Comparison of ENCODE assay signal across 22 cellular contexts in genomic region chr14:99569725-99570541, GRCh38. TPM values are rescaled to one million over a fixed set of nuclear protein-coding genes. Genes with fewer than 3 reads are reported as not detected.
DNase-seq lines count a peak whose midpoint lies in the region; ATAC-seq, FAIRE-seq and TF ChIP-seq lines count a peak whose summit lies in the region.
"Had no signal": no experiment of that assay in that cellular context is flagged by ENCODE, and none has a peak within 500 bp of the region (broad histone marks: within the 10 kb centered on the region; RNA-seq: fewer than 3 reads in every experiment).

No MANE protein-coding gene starts in this region.

- H3K4me1 Mint-ChIP-seq in astrocyte (ENCODE audit: low read depth, unreplicated experiment) = peaks cover 38% of the 10 kb centered on the region
- no peaks in the 10 kb centered on the region for H3K4me1 Mint-ChIP-seq in natural killer cell treated with Interleukin-12 subunit alpha and Interleukin-12 subunit beta and Interleukin-15 and Interleukin-18, amount 100 ng/mL, for 72 hours (ENCODE audit: low read depth in 2 of 2)

- no peaks in the 10 kb centered on the region for H3K27me3 ChIP-seq in breast epithelium
- no peaks in the 10 kb centered on the region for H3K27me3 ChIP-seq in mammary epithelial cell (ENCODE audit: insufficient read depth, low read length)
- no peaks in the 10 kb centered on the region for H3K27me3 ChIP-seq in astrocyte (ENCODE audit: insufficient read depth, low read length)
- no peaks in the 10 kb centered on the region for H3K27me3 ChIP-seq in lung (ENCODE audit: control insufficient read depth, insufficient read depth)
- H3K27me3 ChIP-seq in transverse colon = no peaks in the 10 kb centered on the region
- H3K27me3 ChIP-seq: Peyer's patch, testis had no signal

- H3K9me3 ChIP-seq in breast epithelium = no peaks in the 10 kb centered on the region
- no peaks in the 10 kb centered on the region for H3K9me3 ChIP-seq in mammary epithelial cell (replicated peaks; ENCODE audit: insufficient read depth, low read length)
- H3K9me3 ChIP-seq in astrocyte (ENCODE audit: insufficient read depth, low read depth, low read length) = no peaks in the 10 kb centered on the region
- H3K9me3 ChIP-seq in lung (ENCODE audit: control insufficient read depth in 2 of 2, insufficient read depth in 1 of 2, low read length in 1 of 2) = peaks cover 0 to 2% of the 10 kb centered on the region in 2 donors
- H3K9me3 ChIP-seq in transverse colon = no peaks in the 10 kb centered on the region
- H3K9me3 ChIP-seq: Peyer's patch, testis had no signal

- H3K79me2 ChIP-seq in mammary epithelial cell (ENCODE audit: insufficient read depth, low read length) (peaks cover 83% of the 10 kb centered on the region), astrocyte (ENCODE audit: insufficient read depth, low read length) (peaks cover 64% of the 10 kb centered on the region)

- in situ Hi-C loops in mammary epithelial cell (cut with MboI; ENCODE audit: low sequenced_read_pairs in 2 of 2) (no loop called here), transverse colon (cut with MboI; ENCODE audit: low pct_ligation_motif_present in 1 of 4, low pct_unique_long_range_greater_than_20kb in 1 of 4, low sequenced_read_pairs in 3 of 4) (no loop called here)

- BruUV-seq in mammary epithelial cell (replicated peaks; lab: Mats Ljungman, UMichigan) = no TSS peak

- no peak for DNase-seq in breast epithelium (ENCODE audit: low spot score in 2 of 2)
- no peak for DNase-seq in mammary epithelial cell
- DNase-seq in astrocyte (ENCODE audit: low read depth) = no peak
- no peak for DNase-seq in lung (ENCODE audit: low spot score)
- DNase-seq in transverse colon = no peak
- no peak for DNase-seq in NCI-H2171 (lab: John Stamatoyannopoulos, UW)
- DNase-seq in NCI-H1092 (lab: John Stamatoyannopoulos, UW) = no peak
- no peak for DNase-seq in natural killer cell treated with Interleukin-12 subunit alpha and Interleukin-12 subunit beta and Interleukin-15 and Interleukin-18, amount 100 ng/mL, for 72 hours (ENCODE audit: low spot score)
- DNase-seq: activated CD8-positive, alpha-beta T cell treated with anti-CD3 and anti-CD28 coated beads, Interleukin-2, amount 10 ng/mL, durations not matched to agents 7 days and 5 days; anterior cingulate cortex; CD4-positive, alpha-beta memory T cell; cortex of kidney; hippocampal formation; MM.1S; naive B cell; NCI-H2081; Peyer's patch; stimulated activated CD4-positive, alpha-beta T cell treated with anti-CD3 and anti-CD28 coated beads, Interleukin-1b, Interleukin-23, amount 100 ng/mL, for 48 hours; SW 1271; testis had no signal

- intact Hi-C loops in breast epithelium (cut with DNase I; ENCODE audit: low total_unique reads) = no loop called here
- intact Hi-C loops in mammary epithelial cell (cut with micrococcal nuclease) = no loop called here
- intact Hi-C loops in transverse colon (cut with DNase I; ENCODE audit: low total_unique reads) = no loop called here

- H3K9ac ChIP-seq in mammary epithelial cell (ENCODE audit: insufficient read depth, low read length) (no peak overlapping the region), astrocyte (ENCODE audit: low read length) (no peak overlapping the region)

- dilution Hi-C loops in mammary epithelial cell (cut with HindIII; ENCODE audit: low sequenced_read_pairs) = no loop called here

- H3K4me1 ChIP-seq in breast epithelium (peaks cover 16 to 37% of the 10 kb centered on the region in 2 donors), mammary epithelial cell (ENCODE audit: insufficient read depth, low read length) (peaks cover 40% of the 10 kb centered on the region), astrocyte (ENCODE audit: insufficient read depth, low read length) (peaks cover 36% of the 10 kb centered on the region), lung (ENCODE audit: control insufficient read depth in 2 of 2, insufficient read depth in 2 of 2, low read length in 2 of 2) (peaks cover 9 to 72% of the 10 kb centered on the region in 2 donors), transverse colon (peaks cover 74 to 96% (median 84%) of the 10 kb centered on the region in 4 donors)

- ATAC-seq in lung (ENCODE audit: insufficient read depth, low FRiP score) = no peak
- no peak for ATAC-seq in natural killer cell treated with Interleukin-12 subunit alpha and Interleukin-12 subunit beta and Interleukin-15 and Interleukin-18, amount 100 ng/mL, for 72 hours
- ATAC-seq: esophagus mucosa had no signal

- TF ChIP-seq CTCF in breast epithelium (IDR thresholded peaks at IDR 0.05) (no peak), mammary epithelial cell (conservative IDR thresholded peaks at IDR 0.05 in 1 of 2, IDR thresholded peaks at IDR 0.05 in 1 of 2; ENCODE audit: extremely low read depth in 1 of 2, insufficient read depth in 1 of 2, low read depth in 1 of 2, low read length in 2 of 2) (no peak), astrocyte (IDR thresholded peaks at IDR 0.05; ENCODE audit: insufficient read depth, low read depth, low read length) (no peak), lung (IDR thresholded peaks at IDR 0.05; ENCODE audit: control extremely low read depth, extremely low read depth) (no peak), transverse colon (IDR thresholded peaks at IDR 0.05) (no peak)

- H3K4me2 ChIP-seq in mammary epithelial cell (ENCODE audit: insufficient read depth, low read depth, low read length) = no peak overlapping the region
- no peak overlapping the region for H3K4me2 ChIP-seq in astrocyte (ENCODE audit: low read length)

- no peaks in the 10 kb centered on the region for H3K36me3 Mint-ChIP-seq in astrocyte (ENCODE audit: low read depth, unreplicated experiment)
- no peaks in the 10 kb centered on the region for H3K36me3 Mint-ChIP-seq in natural killer cell treated with Interleukin-12 subunit alpha and Interleukin-12 subunit beta and Interleukin-15 and Interleukin-18, amount 100 ng/mL, for 72 hours
- H3K36me3 Mint-ChIP-seq: CD4-positive, alpha-beta memory T cell; naive B cell had no signal

- WGBS in mammary epithelial cell (ENCODE audit: low coverage, missing lambda C conversion rate) = 89% methylated on average over 9 of the region's 14 CpGs
- 70 to 86% methylated on average over 14 of the region's 14 CpGs for WGBS in lung, 2 donors
- 61 to 100% methylated on average over 1 to 14 of the region's 14 CpGs for WGBS in transverse colon (ENCODE audit: low coverage in 1 of 2), 2 donors

- H3K27ac Mint-ChIP-seq in astrocyte (ENCODE audit: unreplicated experiment) = peak overlapping the region; percentile 26
- H3K27ac Mint-ChIP-seq in natural killer cell treated with Interleukin-12 subunit alpha and Interleukin-12 subunit beta and Interleukin-15 and Interleukin-18, amount 100 ng/mL, for 72 hours = no peak overlapping the region
- H3K27ac Mint-ChIP-seq: activated CD8-positive, alpha-beta T cell treated with anti-CD3 and anti-CD28 coated beads, Interleukin-2, amount 10 ng/mL, durations not matched to agents 7 days and 5 days; activated T-helper 2 cell treated with anti-CD3 and anti-CD28 coated beads, Interferon-gamma antibody, Interleukin-2, Interleukin-4, amounts not matched to agents 10 μg/mL and 5 μg/mL and 100 μg/mL, durations not matched to agents 14 hours and 24 hours and 36 hours had no signal

- no peak for TF ChIP-seq EP300 in transverse colon (IDR thresholded peaks at IDR 0.05; ENCODE audit: low read depth)

- H3K9me3 Mint-ChIP-seq in astrocyte (ENCODE audit: unreplicated experiment) = no peaks in the 10 kb centered on the region
- no peaks in the 10 kb centered on the region for H3K9me3 Mint-ChIP-seq in natural killer cell treated with Interleukin-12 subunit alpha and Interleukin-12 subunit beta and Interleukin-15 and Interleukin-18, amount 100 ng/mL, for 72 hours
- H3K9me3 Mint-ChIP-seq: activated T-helper 2 cell treated with anti-CD3 and anti-CD28 coated beads, Interferon-gamma antibody, Interleukin-2, Interleukin-4, amounts not matched to agents 10 μg/mL and 5 μg/mL and 100 μg/mL, durations not matched to agents 14 hours and 24 hours and 36 hours; CD4-positive, alpha-beta memory T cell; naive B cell had no signal

- TF ChIP-seq POLR2A in breast epithelium (IDR thresholded peaks at IDR 0.05) = no peak
- no peak for TF ChIP-seq POLR2A in transverse colon (IDR thresholded peaks at IDR 0.05)

- no peak for FAIRE-seq in astrocyte (lab: Jason Lieb, UNC)

- no peaks in the 10 kb centered on the region for H3K36me3 ChIP-seq in breast epithelium
- H3K36me3 ChIP-seq in mammary epithelial cell (ENCODE audit: insufficient read depth, low read length) = no peaks in the 10 kb centered on the region
- H3K36me3 ChIP-seq in astrocyte (ENCODE audit: insufficient read depth, low read length) = no peaks in the 10 kb centered on the region
- no peaks in the 10 kb centered on the region for H3K36me3 ChIP-seq in lung (ENCODE audit: control insufficient read depth in 2 of 2, insufficient read depth in 2 of 2, low read length in 2 of 2)
- no peaks in the 10 kb centered on the region for H3K36me3 ChIP-seq in transverse colon
- H3K36me3 ChIP-seq: Peyer's patch had no signal

- no peak overlapping the region for H3K4me3 Mint-ChIP-seq in astrocyte (ENCODE audit: unreplicated experiment)
- H3K4me3 Mint-ChIP-seq in natural killer cell treated with Interleukin-12 subunit alpha and Interleukin-12 subunit beta and Interleukin-15 and Interleukin-18, amount 100 ng/mL, for 72 hours = no peak overlapping the region
- H3K4me3 Mint-ChIP-seq: activated CD8-positive, alpha-beta T cell treated with anti-CD3 and anti-CD28 coated beads, Interleukin-2, amount 10 ng/mL, durations not matched to agents 7 days and 5 days; CD4-positive, alpha-beta memory T cell had no signal

- peak overlapping the region; percentile 23 to 72 for H3K27ac ChIP-seq in breast epithelium
- no peak overlapping the region for H3K27ac ChIP-seq in mammary epithelial cell (ENCODE audit: insufficient read depth, low read depth, low read length)
- no peak overlapping the region for H3K27ac ChIP-seq in astrocyte (ENCODE audit: low read depth, low read length)
- peak overlapping the region; percentile 7 to 26 for H3K27ac ChIP-seq in lung (ENCODE audit: low read depth in 1 of 2, low read length in 1 of 2)
- H3K27ac ChIP-seq in transverse colon = peak overlapping the region; percentile 77 to 86 (median 84)
- H3K27ac ChIP-seq: testis had no signal

- CTCF ChIA-PET in mammary epithelial cell (lab: Charles Lee; ENCODE audit: low non-redundant PET) = no interaction called here

- H3K4me3 ChIP-seq in breast epithelium (no peak overlapping the region), mammary epithelial cell (replicated peaks in 1 of 3; ENCODE audit: insufficient read depth in 1 of 3, low read depth in 2 of 3, low read length in 3 of 3) (no peak overlapping the region), astrocyte (ENCODE audit: insufficient read depth, low read depth, low read length) (no peak overlapping the region), lung (no peak overlapping the region), transverse colon (no peak overlapping the region)
- H3K4me3 ChIP-seq: Peyer's patch, testis had no signal

- H2AFZ ChIP-seq in mammary epithelial cell (ENCODE audit: low read depth, low read length) = no peak overlapping the region
- no peak overlapping the region for H2AFZ ChIP-seq in astrocyte (ENCODE audit: low read depth, low read length)

- peaks cover 13% of the 10 kb centered on the region for H3K27me3 Mint-ChIP-seq in astrocyte (ENCODE audit: low read depth, unreplicated experiment)
- H3K27me3 Mint-ChIP-seq in natural killer cell treated with Interleukin-12 subunit alpha and Interleukin-12 subunit beta and Interleukin-15 and Interleukin-18, amount 100 ng/mL, for 72 hours = no peaks in the 10 kb centered on the region
- H3K27me3 Mint-ChIP-seq: CD4-positive, alpha-beta memory T cell had no signal

- H4K20me1 ChIP-seq in mammary epithelial cell (ENCODE audit: insufficient read depth, low read length) (peaks cover 2% of the 10 kb centered on the region), astrocyte (ENCODE audit: insufficient read depth, low read length) (peaks cover 69% of the 10 kb centered on the region)

RNA-seq across cellular contexts. Expression of gene CCDC85C, which starts 34.1 kb away (rescaled TPM):
- 1 to 10 TPM; 1.3 to 8.3 (median 4.3) TPM for total RNA-seq in breast epithelium
- total RNA-seq in mammary epithelial cell = 10 to 100 TPM in 1 of 2 donors, 1 to 10 TPM in 1; 8.3 to 32.6 TPM
- 15.1 TPM for polyA plus RNA-seq in mammary epithelial cell
- 13.6 TPM for polyA minus RNA-seq in mammary epithelial cell
- total RNA-seq in astrocyte = 8.4 and 16.6 TPM in 2 replicates
- 10 to 100 TPM in 1 of 2 donors, 1 to 10 TPM in 1; 2.8 to 19.8 TPM for total RNA-seq in lung
- 10 to 100 TPM; 16.0 to 19.2 TPM for polyA plus RNA-seq in lung
- 10 to 100 TPM; 19.3 to 55.4 (median 45.7) TPM for total RNA-seq in transverse colon
- 1 to 10 TPM; 2.7 to 3.6 TPM for total RNA-seq in natural killer cell treated with Interleukin-12 subunit alpha and Interleukin-12 subunit beta and Interleukin-15 and Interleukin-18, amount 100 ng/mL, for 72 hours

Comparison
In these comparisons a context has a peak if more than half of its experiments do, and no peak if none do; other contexts are left out.
1. H3K27ac ChIP-seq: peak in breast epithelium (2 of 2), lung (2 of 2) and transverse colon (4 of 4); none in mammary epithelial cell (single experiment) and astrocyte (single experiment).